Comparison of ENCODE assay signal across 12 cellular contexts in the genomic region with DNA sequence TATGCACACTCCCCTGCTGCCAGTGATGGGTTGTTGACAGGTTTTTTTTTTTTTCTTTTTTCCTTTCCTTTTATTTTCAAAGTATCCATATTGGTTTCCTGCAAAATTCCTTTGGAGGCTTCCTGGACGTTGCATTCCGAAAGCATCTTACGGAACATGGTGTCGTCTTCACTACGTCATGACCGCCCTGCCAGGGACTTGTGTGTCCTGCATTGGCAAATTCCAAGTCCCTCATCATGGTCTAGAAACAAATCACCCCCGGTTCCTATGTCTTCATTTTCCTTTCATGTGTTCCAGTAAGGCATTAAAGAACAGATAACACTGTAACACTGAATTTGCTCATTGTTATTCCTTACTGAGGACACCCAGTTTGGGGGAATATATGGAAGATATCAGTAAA.
DNase-seq lines count a peak whose midpoint lies in the region; TF ChIP-seq lines count a peak whose summit lies in the region.
"Had no signal": no experiment of that assay in that cellular context is flagged by ENCODE, and none has a peak within 500 bp of the region (broad histone marks: within the 10 kb centered on the region; RNA-seq: fewer than 3 reads in every experiment).

No MANE protein-coding gene starts in this region.

- H3K9me3 ChIP-seq in ES-I3 (ENCODE audit: control insufficient read depth, insufficient read depth, low read length) (no peaks in the 10 kb centered on the region), iPS-15b (ENCODE audit: control insufficient read depth, insufficient read depth, low read length) (no peaks in the 10 kb centered on the region)
- H3K9me3 ChIP-seq: SJSA1 had no signal

- H3K27ac ChIP-seq in brain microvascular endothelial cell (no peak overlapping the region), rectal smooth muscle tissue (ENCODE audit: low read depth, low read length) (no peak overlapping the region)
- H3K27ac ChIP-seq: C4-2B, SJSA1 had no signal

- TF ChIP-seq CTCF in brain microvascular endothelial cell (IDR thresholded peaks at IDR 0.05; ENCODE audit: low read depth, low read length, missing control alignments), result no peak

- H3K36me3 ChIP-seq in ES-I3 (ENCODE audit: insufficient read depth, low read length) (no peaks in the 10 kb centered on the region), brain microvascular endothelial cell (replicated peaks) (no peaks in the 10 kb centered on the region), iPS-15b (ENCODE audit: control insufficient read depth, insufficient read depth, low read length) (no peaks in the 10 kb centered on the region), rectal smooth muscle tissue (ENCODE audit: control insufficient read depth, insufficient read depth, low read length) (no peaks in the 10 kb centered on the region)
- H3K36me3 ChIP-seq: SJSA1 had no signal

- H3K4me3 ChIP-seq in brain microvascular endothelial cell (ENCODE audit: low read depth, low read length) (peak overlapping the region; percentile 53), iPS-15b (ENCODE audit: low read depth, low read length) (peak overlapping the region; percentile 36), rectal smooth muscle tissue (ENCODE audit: low read length) (peak overlapping the region; percentile 53)

- in situ Hi-C loops in brain microvascular endothelial cell (cut with HindIII; ENCODE audit: low pct_ligation_motif_present, low sequenced_read_pairs), result loop anchor here (25.0 kb wide), 1 partner anchor 177 kb away; no protein-coding TSS in a partner anchor

- H3K27me3 ChIP-seq in brain microvascular endothelial cell (replicated peaks) (no peaks in the 10 kb centered on the region), iPS-15b (ENCODE audit: control insufficient read depth, insufficient read depth, low read length) (peaks cover 8% of the 10 kb centered on the region), rectal smooth muscle tissue (ENCODE audit: control insufficient read depth, insufficient read depth, low read length) (no peaks in the 10 kb centered on the region)
- H3K27me3 ChIP-seq: SJSA1 had no signal

- H3K4me1 ChIP-seq in ES-I3 (ENCODE audit: insufficient read depth, low read length) (peaks cover 3% of the 10 kb centered on the region), iPS-15b (ENCODE audit: control insufficient read depth, insufficient read depth, low read length) (peaks cover 5% of the 10 kb centered on the region), rectal smooth muscle tissue (ENCODE audit: control insufficient read depth, insufficient read depth, low read length) (no peaks in the 10 kb centered on the region)

- H3K9ac ChIP-seq in ES-I3 (ENCODE audit: low read depth, low read length) (peak overlapping the region; percentile 1; the same call in 1 of the 2 replicates), iPS-15b (ENCODE audit: low read depth, low read length) (no peak overlapping the region), rectal smooth muscle tissue (ENCODE audit: low read length) (no peak overlapping the region)

- DNase-seq in brain microvascular endothelial cell (no peak), NCI-H526 (lab: John Stamatoyannopoulos, UW) (no peak), HUDEP-2 (lab: John Stamatoyannopoulos, UW; ENCODE audit: unreplicated experiment in 76 of 76) (no peak), NCI-H2081 (lab: John Stamatoyannopoulos, UW) (no peak)
- no peak for DNase-seq in activated CD4-positive, alpha-beta T cell treated with anti-CD3 and anti-CD28 coated beads, Interleukin-2, amount 50 U/mL, for 1 hour
- DNase-seq: activated CD4-positive, alpha-beta T cell treated with anti-CD3 and anti-CD28 coated beads for 36 hours; activated naive CD4-positive, alpha-beta T cell had no signal
